Comparison of ENCODE assay signal across 14 cellular contexts in the genomic region with DNA sequence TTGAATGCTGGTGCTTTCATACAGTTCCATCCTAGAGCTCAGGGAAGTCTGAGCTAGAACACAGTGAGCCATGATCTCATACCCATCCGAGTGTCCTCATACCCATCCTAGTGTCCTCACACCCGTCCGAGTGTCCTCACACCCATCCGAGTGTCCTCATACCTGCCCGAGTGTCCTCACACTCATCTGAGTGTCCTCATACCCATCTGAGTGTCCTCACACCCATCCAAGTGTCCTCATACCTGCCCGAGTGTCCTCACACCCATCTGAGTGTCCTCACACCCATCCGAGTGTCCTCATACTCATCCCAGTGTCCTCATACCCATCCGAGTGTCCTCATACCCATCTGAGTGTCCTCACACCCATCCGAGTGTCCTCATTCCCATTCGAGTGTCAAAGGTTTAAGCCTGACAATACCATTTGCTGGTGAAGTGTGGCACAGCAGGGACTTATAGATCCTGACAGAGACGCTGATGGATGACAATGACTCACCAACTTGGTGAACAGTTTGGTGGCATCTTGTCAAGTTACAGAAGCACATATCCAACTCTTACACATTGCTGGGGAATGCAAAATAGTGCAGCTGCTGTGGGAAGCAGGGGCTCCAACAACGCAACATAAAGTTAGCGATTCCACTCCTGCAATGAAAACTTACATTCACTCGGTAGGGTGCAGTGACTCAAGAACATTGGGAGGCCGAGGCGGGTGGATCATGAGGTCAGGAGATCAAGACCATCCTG.
DNase-seq lines count a peak whose midpoint lies in the region; ATAC-seq and TF ChIP-seq lines count a peak whose summit lies in the region.
"Had no signal": no experiment of that assay in that cellular context is flagged by ENCODE, and none has a peak within 500 bp of the region (broad histone marks: within the 10 kb centered on the region; RNA-seq: fewer than 3 reads in every experiment).

No MANE protein-coding gene starts in this region.

- TF ChIP-seq EP300 in suprapubic skin (IDR thresholded peaks at IDR 0.05), result no peak

- no peaks in the 10 kb centered on the region for H3K4me1 ChIP-seq in suprapubic skin
- H3K4me1 ChIP-seq in spleen, result peaks cover 0 to 10% (median 0%) of the 10 kb centered on the region in 6 donors

- DNase-seq in activated T-cell treated with anti-CD3 and anti-CD28 coated beads, Interleukin-2, amount 50 U/mL, for 24 hours, result peak; percentile 2
- DNase-seq in activated T-cell treated with anti-CD3 and anti-CD28 coated beads, Interleukin-2, amount 50 U/mL, for 72 hours, result no peak
- DNase-seq in RPMI7951 (ENCODE audit: low read depth) (peak; percentile 96), fibroblast of pulmonary artery (ENCODE audit: low read depth) (peak; percentile 59), suprapubic skin (ENCODE audit: low spot score in 2 of 2) (peak; percentile 39 to 43), NCI-H2227 treated with DMSO at 0.1 percent for 48 hours (lab: John Stamatoyannopoulos, UW) (no peak), spleen (no peak), hippocampal formation (lab: John Stamatoyannopoulos, UW) (no peak)
- DNase-seq: activated CD8-positive, alpha-beta memory T cell treated with anti-CD3 and anti-CD28 coated beads, Interleukin-2, amount 10 ng/mL, durations not matched to agents 7 days and 5 days; foreskin melanocyte; kidney glomerular epithelial cell; naive B cell; NCI-H526 had no signal

- peaks cover 3% of the 10 kb centered on the region for H3K9me3 Mint-ChIP-seq in activated T-cell treated with anti-CD3 and anti-CD28 coated beads, Interleukin-2, amount 50 U/mL, for 24 hours
- peaks cover 0 to 6% of the 10 kb centered on the region in 2 donors for H3K9me3 Mint-ChIP-seq in activated T-cell treated with anti-CD3 and anti-CD28 coated beads, Interleukin-2, amount 50 U/mL, for 72 hours

- intact Hi-C loops in spleen (cut with DNase I; ENCODE audit: low total_unique reads), result no loop called here

- no peak overlapping the region for H3K4me3 Mint-ChIP-seq in activated T-cell treated with anti-CD3 and anti-CD28 coated beads, Interleukin-2, amount 50 U/mL, for 24 hours
- H3K4me3 Mint-ChIP-seq in activated T-cell treated with anti-CD3 and anti-CD28 coated beads, Interleukin-2, amount 50 U/mL, for 72 hours, result no peak overlapping the region
- H3K4me3 Mint-ChIP-seq: activated CD8-positive, alpha-beta memory T cell treated with anti-CD3 and anti-CD28 coated beads, Interleukin-2, amount 10 ng/mL, durations not matched to agents 7 days and 5 days; activated naive CD8-positive, alpha-beta T cell; naive B cell had no signal

- no peaks in the 10 kb centered on the region for H3K4me1 Mint-ChIP-seq in activated T-cell treated with anti-CD3 and anti-CD28 coated beads, Interleukin-2, amount 50 U/mL, for 24 hours (ENCODE audit: low read depth)
- no peaks in the 10 kb centered on the region for H3K4me1 Mint-ChIP-seq in activated T-cell treated with anti-CD3 and anti-CD28 coated beads, Interleukin-2, amount 50 U/mL, for 72 hours (ENCODE audit: low read depth)

- H3K36me3 ChIP-seq in suprapubic skin, result no peaks in the 10 kb centered on the region
- no peaks in the 10 kb centered on the region for H3K36me3 ChIP-seq in spleen

- no peak for TF ChIP-seq CTCF in fibroblast of pulmonary artery (IDR thresholded peaks at IDR 0.05; ENCODE audit: low read length, missing control alignments)
- no peak for TF ChIP-seq CTCF in suprapubic skin (IDR thresholded peaks at IDR 0.05)
- TF ChIP-seq CTCF in spleen (IDR thresholded peaks at IDR 0.05 in 8 of 11, conservative IDR thresholded peaks at IDR 0.05 in 3 of 11), result no peak

- no peaks in the 10 kb centered on the region for H3K36me3 Mint-ChIP-seq in activated T-cell treated with anti-CD3 and anti-CD28 coated beads, Interleukin-2, amount 50 U/mL, for 24 hours (ENCODE audit: low read depth)
- no peaks in the 10 kb centered on the region for H3K36me3 Mint-ChIP-seq in activated T-cell treated with anti-CD3 and anti-CD28 coated beads, Interleukin-2, amount 50 U/mL, for 72 hours (ENCODE audit: insufficient read depth in 2 of 2)
- H3K36me3 Mint-ChIP-seq: activated CD8-positive, alpha-beta memory T cell treated with anti-CD3 and anti-CD28 coated beads, Interleukin-2, amount 10 ng/mL, durations not matched to agents 7 days and 5 days; activated naive CD8-positive, alpha-beta T cell had no signal

- 84% methylated on average over 16 of the region's 16 CpGs for WGBS in suprapubic skin
- WGBS in spleen, 5 donors, result 85 to 93% (median 88%) methylated on average over 16 of the region's 16 CpGs

- H3K9me3 ChIP-seq in suprapubic skin, result no peaks in the 10 kb centered on the region
- peaks cover 0 to 30% (median 18%) of the 10 kb centered on the region in 8 donors for H3K9me3 ChIP-seq in spleen

- no peak overlapping the region for H3K4me3 ChIP-seq in fibroblast of pulmonary artery (replicated peaks; ENCODE audit: low read depth, low read length)
- no peak overlapping the region for H3K4me3 ChIP-seq in suprapubic skin
- H3K4me3 ChIP-seq in spleen, result no peak overlapping the region

- H3K27me3 Mint-ChIP-seq in activated T-cell treated with anti-CD3 and anti-CD28 coated beads, Interleukin-2, amount 50 U/mL, for 24 hours, result no peaks in the 10 kb centered on the region
- no peaks in the 10 kb centered on the region for H3K27me3 Mint-ChIP-seq in activated T-cell treated with anti-CD3 and anti-CD28 coated beads, Interleukin-2, amount 50 U/mL, for 72 hours (ENCODE audit: low read depth)
- H3K27me3 Mint-ChIP-seq: activated naive CD8-positive, alpha-beta T cell had no signal

- no peak overlapping the region for H3K27ac Mint-ChIP-seq in activated T-cell treated with anti-CD3 and anti-CD28 coated beads, Interleukin-2, amount 50 U/mL, for 24 hours
- H3K27ac Mint-ChIP-seq in activated T-cell treated with anti-CD3 and anti-CD28 coated beads, Interleukin-2, amount 50 U/mL, for 72 hours, result no peak overlapping the region
- H3K27ac Mint-ChIP-seq: activated CD8-positive, alpha-beta memory T cell treated with anti-CD3 and anti-CD28 coated beads, Interleukin-2, amount 10 ng/mL, durations not matched to agents 7 days and 5 days; activated naive CD8-positive, alpha-beta T cell; naive B cell had no signal

- TF ChIP-seq POLR2A in suprapubic skin (IDR thresholded peaks at IDR 0.05), result no peak
- no peak for TF ChIP-seq POLR2A in spleen (IDR thresholded peaks at IDR 0.05)

- no peak for ATAC-seq in activated T-cell treated with anti-CD3 and anti-CD28 coated beads, Interleukin-2, amount 50 U/mL, for 72 hours (replicated peaks in 1 of 2)
- ATAC-seq: activated CD8-positive, alpha-beta memory T cell treated with anti-CD3 and anti-CD28 coated beads, Interleukin-2, amount 10 ng/mL, durations not matched to agents 7 days and 5 days had no signal

- H3K27ac ChIP-seq in suprapubic skin (no peak overlapping the region), spleen (no peak overlapping the region)

- no peaks in the 10 kb centered on the region for H3K27me3 ChIP-seq in suprapubic skin
- H3K27me3 ChIP-seq in spleen (replicated peaks in 1 of 7), result no peaks in the 10 kb centered on the region

Comparison
In these comparisons a context has a peak if more than half of its experiments do, and no peak if none do; other contexts are left out.
1. DNase-seq: peak in activated T-cell treated with anti-CD3 and anti-CD28 coated beads, Interleukin-2, amount 50 U/mL, for 24 hours (single experiment), RPMI7951 (single experiment), fibroblast of pulmonary artery (single experiment) and suprapubic skin (2 of 2); none in activated T-cell treated with anti-CD3 and anti-CD28 coated beads, Interleukin-2, amount 50 U/mL, for 72 hours (0 of 2), NCI-H2227 treated with DMSO at 0.1 percent for 48 hours (single experiment), spleen (single experiment) and hippocampal formation (0 of 2).